In the genomic region with DNA sequence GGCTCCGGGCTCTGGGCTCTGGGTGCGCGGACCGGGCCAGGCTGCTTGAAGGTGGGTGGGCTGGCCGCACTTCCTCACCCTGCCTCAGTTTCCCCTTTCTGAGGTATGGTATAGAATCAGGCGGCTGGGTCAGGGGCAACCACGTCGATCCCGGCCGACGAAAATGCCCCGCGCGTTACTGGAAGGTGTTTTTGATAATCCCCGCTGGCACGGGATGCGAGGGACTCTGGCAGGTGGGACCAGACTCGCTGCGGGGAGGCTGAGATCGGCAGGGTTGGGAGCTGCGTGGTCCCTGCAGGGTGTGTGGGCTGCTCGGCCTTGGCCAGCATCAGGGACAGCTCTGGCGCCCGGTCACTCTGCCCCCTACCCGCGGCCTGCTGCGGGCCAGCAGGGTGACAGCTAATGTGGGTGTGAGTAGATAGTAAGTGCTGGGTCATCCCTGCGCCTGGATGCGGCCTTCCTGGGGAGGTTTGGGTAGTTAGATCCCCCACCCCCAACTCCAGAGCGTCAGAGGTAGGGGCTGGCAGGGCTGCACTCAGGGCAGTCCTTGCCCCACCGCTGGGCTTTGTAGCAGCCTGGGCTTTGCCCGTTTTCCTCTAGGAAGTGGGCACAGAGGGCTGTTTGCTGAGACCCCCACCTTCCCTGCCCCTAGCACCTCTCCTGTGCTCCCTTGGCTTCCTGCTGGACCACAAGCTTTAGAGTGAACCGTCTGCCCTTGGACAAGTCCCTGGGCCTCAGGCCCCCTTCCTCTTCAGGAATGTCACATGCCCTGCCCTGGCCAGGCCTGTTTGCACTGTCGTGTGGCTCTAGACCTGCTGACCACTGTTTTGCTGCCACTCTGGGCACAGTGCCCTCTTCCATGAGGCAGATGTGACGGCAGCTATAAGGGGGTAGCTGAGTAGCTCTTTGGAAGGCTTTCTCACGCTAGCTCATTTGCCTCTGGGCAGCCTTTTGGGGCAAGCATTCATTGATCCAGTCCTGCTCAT, we compare ENCODE assay signal across 8 cellular contexts. TPM values are rescaled to one million over a fixed set of nuclear protein-coding genes. Genes with fewer than 3 reads are reported as not detected.
DNase-seq lines count a peak whose midpoint lies in the region; ATAC-seq and TF ChIP-seq lines count a peak whose summit lies in the region.

No MANE protein-coding gene starts in this region.

- H3K27ac ChIP-seq in 22Rv1: peak overlapping the region; percentile 54
- peak overlapping the region; percentile 63 for H3K27ac ChIP-seq in SJSA1
- H3K27ac ChIP-seq in effector memory CD4-positive, alpha-beta T cell (ENCODE audit: insufficient read depth, low read length, poor library complexity, severe bottlenecking): peak overlapping the region; percentile 81
- H3K27ac ChIP-seq in suprapubic skin: peak overlapping the region; percentile 89

- H3K27me3 ChIP-seq in SJSA1 (replicated peaks) (peaks cover 9% of the 10 kb centered on the region), suprapubic skin (no peaks in the 10 kb centered on the region)
- H3K27me3 ChIP-seq in effector memory CD4-positive, alpha-beta T cell (replicated peaks; ENCODE audit: control insufficient read depth, insufficient read depth, low read length, poor library complexity, severe bottlenecking): no peaks in the 10 kb centered on the region

- peaks cover 27% of the 10 kb centered on the region for H3K4me1 ChIP-seq in SJSA1 (replicated peaks)
- peaks cover 20% of the 10 kb centered on the region for H3K4me1 ChIP-seq in effector memory CD4-positive, alpha-beta T cell (ENCODE audit: control insufficient read depth, insufficient read depth, low read length, poor library complexity, severe bottlenecking)
- peaks cover 36% of the 10 kb centered on the region for H3K4me1 ChIP-seq in suprapubic skin

- TF ChIP-seq POLR2A in suprapubic skin (IDR thresholded peaks at IDR 0.05): no peak

- ATAC-seq in GM19023 (IDR thresholded peaks at IDR 0.05; ENCODE audit: unreplicated experiment): peak; percentile 19

- no peaks in the 10 kb centered on the region; the same call in 1 of the 2 replicates for H3K9me3 ChIP-seq in SJSA1 (replicated peaks)
- H3K9me3 ChIP-seq in effector memory CD4-positive, alpha-beta T cell (ENCODE audit: control insufficient read depth, low read length): no peaks in the 10 kb centered on the region
- no peaks in the 10 kb centered on the region for H3K9me3 ChIP-seq in suprapubic skin

- no peak for TF ChIP-seq EP300 in suprapubic skin (IDR thresholded peaks at IDR 0.05)

- H3K4me3 ChIP-seq in SJSA1 (peak overlapping the region; percentile 88), suprapubic skin (peak overlapping the region; percentile 81)
- H3K4me3 ChIP-seq in effector memory CD4-positive, alpha-beta T cell (ENCODE audit: insufficient read depth, low read depth, low read length, poor library complexity, severe bottlenecking): peak overlapping the region; percentile 98

- DNase-seq in SJSA1 (ENCODE audit: low read depth in 1 of 2, low spot score in 2 of 2) (peak in 1 of 2 experiments; percentile 51), medulla oblongata (ENCODE audit: extremely low spot score) (peak; percentile 97), suprapubic skin (ENCODE audit: low spot score in 2 of 2) (no peak), NCI-H774 (lab: John Stamatoyannopoulos, UW) (no peak), activated gamma-delta T cell (lab: John Stamatoyannopoulos, UW) (no peak)
- peak in 1 of 3 donors; percentile 15 for DNase-seq in effector memory CD4-positive, alpha-beta T cell

- 0% methylated on average over 2 of the region's 36 CpGs for WGBS in suprapubic skin

- peaks cover 16% of the 10 kb centered on the region for H3K36me3 ChIP-seq in SJSA1
- peaks cover under 1% of the 10 kb centered on the region for H3K36me3 ChIP-seq in effector memory CD4-positive, alpha-beta T cell (ENCODE audit: control insufficient read depth, insufficient read depth, low read length)
- H3K36me3 ChIP-seq in suprapubic skin: peaks cover 6% of the 10 kb centered on the region

- TF ChIP-seq CTCF in 22Rv1 (IDR thresholded peaks at IDR 0.05): 0 out of 2 replicates have a peak, but pooled peaks have one; percentile 10
- TF ChIP-seq CTCF in suprapubic skin (IDR thresholded peaks at IDR 0.05): no peak

RNA-seq across cellular contexts. Expression of a gene that starts 0.6 kb away (rescaled TPM):
- 19.6 and 36.9 TPM in 2 replicates for total RNA-seq in SJSA1 (2014; rRNA removed; shearing (Covaris generic))
- 10 to 100 TPM; 23.1 to 31.9 (median 26.8) TPM for total RNA-seq in suprapubic skin

RNA-seq across cellular contexts. Expression of a gene that starts 4.9 kb away (rescaled TPM):
- total RNA-seq in SJSA1 (2014; rRNA removed; shearing (Covaris generic)): 1.4 and 3.0 TPM in 2 replicates
- 10 to 100 TPM; 22.9 to 38.4 (median 26.0) TPM for total RNA-seq in suprapubic skin

RNA-seq across cellular contexts. Expression of a gene that starts 58.6 kb away (rescaled TPM):
- total RNA-seq in SJSA1 (2014; rRNA removed; shearing (Covaris generic)): 24.8 and 26.5 TPM in 2 replicates
- total RNA-seq in suprapubic skin: 10 to 100 TPM; 22.4 to 69.1 (median 38.0) TPM
